ENCODE assay signal across 1 cellular context in the genomic region with DNA sequence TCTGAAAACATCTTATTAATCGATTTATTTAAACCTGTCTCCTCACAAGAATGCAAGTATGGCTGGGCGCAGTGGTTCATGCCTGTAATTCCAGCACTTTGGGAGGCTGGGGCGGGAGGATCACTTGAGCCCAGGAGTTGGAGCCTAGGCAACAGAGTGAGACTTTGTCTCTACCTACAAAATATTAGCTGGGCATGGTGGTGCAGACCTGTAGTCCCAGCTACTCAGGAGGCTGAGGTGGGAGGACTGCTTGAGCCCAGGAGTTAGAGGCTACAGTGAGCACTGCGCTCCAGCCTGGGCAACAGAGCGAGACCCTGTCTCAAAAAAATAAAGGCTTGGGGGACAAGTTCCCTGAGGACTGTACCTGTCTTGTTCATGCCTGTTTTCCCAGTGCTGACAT.
TF ChIP-seq lines count a peak whose summit lies in the region.

No MANE protein-coding gene starts in this region.

TF ChIP-seq in HepG2, 621 proteins besides CTCF, POLR2A, EP300 and RAD21:
- TF ChIP-seq MYPOP (CRISPR knock-in tag; IDR thresholded peaks at IDR 0.05) (0 out of 2 replicates have a peak, but pooled peaks have one; percentile 4), IRF2 (CRISPR knock-in tag; IDR thresholded peaks at IDR 0.05) (0 out of 2 replicates have a peak, but pooled peaks have one; percentile 2), ZNF121 (CRISPR knock-in tag; IDR thresholded peaks at IDR 0.05) (peak; percentile 87), ZNF263 (CRISPR knock-in tag; IDR thresholded peaks at IDR 0.05) (peak; percentile 72), ZMYM3 (CRISPR knock-in tag; IDR thresholded peaks at IDR 0.05) (peak; percentile 50; the same call in 1 of the 2 replicates)
- TF ChIP-seq, protein P1, sequence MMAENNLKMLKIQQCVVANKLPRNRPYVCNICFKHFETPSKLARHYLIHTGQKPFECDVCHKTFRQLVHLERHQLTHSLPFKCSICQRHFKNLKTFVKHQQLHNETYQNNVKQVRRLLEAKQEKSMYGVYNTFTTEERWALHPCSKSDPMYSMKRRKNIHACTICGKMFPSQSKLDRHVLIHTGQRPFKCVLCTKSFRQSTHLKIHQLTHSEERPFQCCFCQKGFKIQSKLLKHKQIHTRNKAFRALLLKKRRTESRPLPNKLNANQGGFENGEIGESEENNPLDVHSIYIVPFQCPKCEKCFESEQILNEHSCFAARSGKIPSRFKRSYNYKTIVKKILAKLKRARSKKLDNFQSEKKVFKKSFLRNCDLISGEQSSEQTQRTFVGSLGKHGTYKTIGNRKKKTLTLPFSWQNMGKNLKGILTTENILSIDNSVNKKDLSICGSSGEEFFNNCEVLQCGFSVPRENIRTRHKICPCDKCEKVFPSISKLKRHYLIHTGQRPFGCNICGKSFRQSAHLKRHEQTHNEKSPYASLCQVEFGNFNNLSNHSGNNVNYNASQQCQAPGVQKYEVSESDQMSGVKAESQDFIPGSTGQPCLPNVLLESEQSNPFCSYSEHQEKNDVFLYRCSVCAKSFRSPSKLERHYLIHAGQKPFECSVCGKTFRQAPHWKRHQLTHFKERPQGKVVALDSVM (CRISPR knock-in tag; IDR thresholded peaks at IDR 0.05): peak; percentile 95
